In the genomic region with DNA sequence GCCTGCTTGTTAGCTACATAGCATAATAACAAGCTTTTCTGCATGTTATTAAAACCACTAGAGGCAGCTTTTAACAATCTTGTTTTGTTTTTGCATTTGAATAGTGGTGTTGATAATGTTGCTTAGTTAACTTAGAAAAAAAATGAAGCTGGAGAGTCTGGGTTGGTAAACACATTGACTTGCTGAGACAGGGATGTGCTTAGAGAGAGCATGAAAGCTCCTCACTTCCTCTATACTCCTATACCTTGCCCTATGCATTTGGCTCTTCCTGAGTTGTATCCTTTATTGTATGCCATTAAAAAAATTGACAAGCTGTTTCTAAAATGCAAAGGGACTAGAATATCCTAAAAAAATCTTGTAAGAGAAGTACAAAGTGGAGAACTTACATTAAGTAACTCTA, we compare ENCODE assay signal across 25 cellular contexts. TPM values are rescaled to one million over a fixed set of nuclear protein-coding genes. Genes with fewer than 3 reads are reported as not detected.
"Had no signal": no experiment of that assay in that cellular context is flagged by ENCODE, and none has a peak within 500 bp of the region (broad histone marks: within the 10 kb centered on the region; RNA-seq: fewer than 3 reads in every experiment).

No MANE protein-coding gene starts in this region.

- H3K27me3 ChIP-seq: esophagus muscularis mucosa, gastrocnemius medialis, heart right ventricle, testis, tibial nerve, upper lobe of right lung, vagina had no signal

- H3K27ac Mint-ChIP-seq: dendritic cell treated with granulocyte-macrophage colony-stimulating factor and Interleukin-4, amounts not matched to agents 40 ng/mL and 50 ng/mL, for 4 days; effector memory CD8-positive, alpha-beta T cell; naive thymus-derived CD4-positive, alpha-beta T cell; nephron progenitor cell; stimulated activated naive B cell treated with anti-CD40 and anti-IgM and Interleukin-4, amounts not matched to agents 10 μg/mL and 1 μg/mL and 100 μg/mL, for 72 hours; stimulated activated naive CD8-positive, alpha-beta T cell treated with anti-CD3 and anti-CD28 coated beads, Interleukin-15, amount 100 ng/mL, for 72 hours had no signal

- H3K36me3 ChIP-seq: esophagus muscularis mucosa, gastrocnemius medialis, heart right ventricle, left ventricle myocardium inferior, tibial nerve, upper lobe of right lung, vagina had no signal

- H3K9me3 ChIP-seq: esophagus muscularis mucosa, gastrocnemius medialis, heart right ventricle, left ventricle myocardium inferior, testis, tibial nerve, upper lobe of right lung, vagina had no signal

- H3K4me1 Mint-ChIP-seq: naive thymus-derived CD4-positive, alpha-beta T cell; nephron progenitor cell; stimulated activated naive B cell treated with anti-CD40 and anti-IgM and Interleukin-4, amounts not matched to agents 10 μg/mL and 1 μg/mL and 100 μg/mL, for 72 hours; stimulated activated naive CD8-positive, alpha-beta T cell treated with anti-CD3 and anti-CD28 coated beads, Interleukin-15, amount 100 ng/mL, for 72 hours had no signal

- H3K4me3 ChIP-seq: esophagus muscularis mucosa, gastrocnemius medialis, heart right ventricle, left ventricle myocardium inferior, lung, testis, tibial nerve, upper lobe of right lung, vagina had no signal

- H3K9me3 Mint-ChIP-seq: dendritic cell treated with granulocyte-macrophage colony-stimulating factor and Interleukin-4, amounts not matched to agents 40 ng/mL and 50 ng/mL, for 4 days; nephron progenitor cell; stimulated activated naive B cell treated with anti-CD40 and anti-IgM and Interleukin-4, amounts not matched to agents 10 μg/mL and 1 μg/mL and 100 μg/mL, for 72 hours; stimulated activated naive CD8-positive, alpha-beta T cell treated with anti-CD3 and anti-CD28 coated beads, Interleukin-15, amount 100 ng/mL, for 72 hours had no signal

- H3K27ac ChIP-seq: epithelial cell of prostate, esophagus muscularis mucosa, gastrocnemius medialis, heart right ventricle, left ventricle myocardium inferior, testis, tibial nerve, upper lobe of right lung, vagina had no signal

- H3K4me3 Mint-ChIP-seq: dendritic cell treated with granulocyte-macrophage colony-stimulating factor and Interleukin-4, amounts not matched to agents 40 ng/mL and 50 ng/mL, for 4 days; effector memory CD8-positive, alpha-beta T cell; naive thymus-derived CD4-positive, alpha-beta T cell; nephron progenitor cell; stimulated activated naive B cell treated with anti-CD40 and anti-IgM and Interleukin-4, amounts not matched to agents 10 μg/mL and 1 μg/mL and 100 μg/mL, for 72 hours; stimulated activated naive CD8-positive, alpha-beta T cell treated with anti-CD3 and anti-CD28 coated beads, Interleukin-15, amount 100 ng/mL, for 72 hours had no signal

- ATAC-seq: effector memory CD8-positive, alpha-beta T cell; gastrocnemius medialis; heart right ventricle; naive thymus-derived CD4-positive, alpha-beta T cell; sciatic nerve; stimulated activated naive B cell treated with anti-CD40 and anti-IgM and Interleukin-4, amounts not matched to agents 10 μg/mL and 1 μg/mL and 100 μg/mL, for 72 hours; stimulated activated naive CD8-positive, alpha-beta T cell treated with anti-CD3 and anti-CD28 coated beads, Interleukin-15, amount 100 ng/mL, for 72 hours; upper lobe of right lung had no signal

- H3K27me3 Mint-ChIP-seq: dendritic cell treated with granulocyte-macrophage colony-stimulating factor and Interleukin-4, amounts not matched to agents 40 ng/mL and 50 ng/mL, for 4 days; effector memory CD8-positive, alpha-beta T cell; naive thymus-derived CD4-positive, alpha-beta T cell; stimulated activated naive B cell treated with anti-CD40 and anti-IgM and Interleukin-4, amounts not matched to agents 10 μg/mL and 1 μg/mL and 100 μg/mL, for 72 hours; stimulated activated naive CD8-positive, alpha-beta T cell treated with anti-CD3 and anti-CD28 coated beads, Interleukin-15, amount 100 ng/mL, for 72 hours had no signal

- H3K36me3 Mint-ChIP-seq: naive thymus-derived CD4-positive, alpha-beta T cell; stimulated activated naive B cell treated with anti-CD40 and anti-IgM and Interleukin-4, amounts not matched to agents 10 μg/mL and 1 μg/mL and 100 μg/mL, for 72 hours had no signal

- H3K4me1 ChIP-seq: esophagus muscularis mucosa, heart right ventricle, testis, tibial nerve, upper lobe of right lung, vagina had no signal

- DNase-seq: effector memory CD8-positive, alpha-beta T cell; gastrocnemius medialis; heart right ventricle; left ventricle myocardium inferior; mesendoderm; naive thymus-derived CD4-positive, alpha-beta T cell; nephron progenitor cell; stimulated activated CD4-positive, alpha-beta T cell treated with anti-CD3 and anti-CD28 coated beads, Interleukin-2, amount 100 ng/mL, for 24 hours; stimulated activated CD4-positive, alpha-beta T cell treated with anti-CD3 and anti-CD28 coated beads, Interleukin-4, amount 100 ng/mL, for 4 hours; stimulated activated naive B cell treated with anti-CD40 and anti-IgM and Interleukin-4, amounts not matched to agents 10 μg/mL and 1 μg/mL and 100 μg/mL, for 72 hours; stimulated activated naive CD8-positive, alpha-beta T cell treated with anti-CD3 and anti-CD28 coated beads, Interleukin-15, amount 100 ng/mL, for 72 hours; testis; upper lobe of right lung had no signal

RNA-seq across cellular contexts. Expression of gene FAM83B, which starts 13.6 kb away (rescaled TPM):
- total RNA-seq: mononuclear cell; naive thymus-derived CD4-positive, alpha-beta T cell; osteoblast; pulmonary artery endothelial cell; sciatic nerve; skeletal muscle tissue; subcutaneous adipose tissue; tibial nerve had no signal
- polyA plus RNA-seq: naive thymus-derived CD4-positive, alpha-beta T cell had no signal
